ENCODE assay signal across 8 cellular contexts in genomic region chr1:182054698-182055326, GRCh38. TPM values are rescaled to one million over a fixed set of nuclear protein-coding genes. Genes with fewer than 3 reads are reported as not detected.
DNase-seq lines count a peak whose midpoint lies in the region; ATAC-seq, FAIRE-seq and TF ChIP-seq lines count a peak whose summit lies in the region.

No MANE protein-coding gene starts in this region.

- H3K9me3 Mint-ChIP-seq in MCF 10A (ENCODE audit: unreplicated experiment): no peaks in the 10 kb centered on the region

- no peaks in the 10 kb centered on the region for H3K36me3 Mint-ChIP-seq in MCF 10A (ENCODE audit: insufficient read depth, unreplicated experiment)

- no peak overlapping the region for H3K4me3 Mint-ChIP-seq in MCF 10A (ENCODE audit: unreplicated experiment)

- H3K4me1 ChIP-seq in breast epithelium: no peaks in the 10 kb centered on the region

- intact Hi-C loops in MCF 10A (cut with micrococcal nuclease) (loop anchor here (1.0 to 2.0 kb wide), 3 partner anchors 118 to 576 kb away; no protein-coding TSS in a partner anchor), breast epithelium (cut with DNase I; ENCODE audit: low total_unique reads) (no loop called here)

- no peak overlapping the region for H3K27ac Mint-ChIP-seq in MCF 10A (ENCODE audit: low read depth, unreplicated experiment)

- no peaks in the 10 kb centered on the region for H3K9me3 ChIP-seq in breast epithelium

- TF ChIP-seq CTCF in MCF 10A (IDR thresholded peaks at IDR 0.05; ENCODE audit: unreplicated experiment) (peak; percentile 73), breast epithelium (IDR thresholded peaks at IDR 0.05) (peak in 1 of 3 donors; percentile 38), bronchial epithelial cell (IDR thresholded peaks at IDR 0.05; ENCODE audit: insufficient read depth, low read length, severe bottlenecking) (peak; percentile 48)

- in situ Hi-C loops in SK-MEL-5 (cut with HindIII; ENCODE audit: low pct_unique_long_range_greater_than_20kb, low sequenced_read_pairs): no loop called here

- H3K36me3 ChIP-seq in breast epithelium: no peaks in the 10 kb centered on the region
- H3K36me3 ChIP-seq in bronchial epithelial cell (ENCODE audit: control insufficient read depth, insufficient read depth, low read length): no peaks in the 10 kb centered on the region

- BruUV-seq in MCF 10A (replicated peaks; lab: Mats Ljungman, UMichigan): no TSS peak

- H3K4me3 ChIP-seq in breast epithelium (no peak overlapping the region), bronchial epithelial cell (ENCODE audit: low read depth, low read length) (no peak overlapping the region)

- H3K27ac ChIP-seq in breast epithelium: no peak overlapping the region

- ATAC-seq in GM21825 (IDR thresholded peaks at IDR 0.05; ENCODE audit: unreplicated experiment) (no peak), GM21737 (IDR thresholded peaks at IDR 0.05; ENCODE audit: unreplicated experiment) (no peak)

- POLR2A ChIA-PET in MCF 10A (lab: Yijun Ruan, JAX): interaction anchor here (1.2 kb wide), 1 partner anchor 25 kb away, joined by 4 read pairs; no protein-coding TSS in a partner anchor

- CTCF ChIA-PET in MCF 10A (lab: Yijun Ruan, JAX): interaction anchor here (0.6 to 5.4 kb wide), 30 partner anchors 9 to 767 kb away, joined by 3 to 72 read pairs (median 3); no protein-coding TSS in a partner anchor

- DNase-seq in MCF 10A (ENCODE audit: unreplicated experiment): peak; percentile 87
- no peak for DNase-seq in breast epithelium (ENCODE audit: low spot score in 2 of 2)
- peak; percentile 49 for DNase-seq in HuH-7 (ENCODE audit: low spot score)
- peak; percentile 79 for DNase-seq in SK-MEL-5 (ENCODE audit: low read depth, low spot score)
- DNase-seq in bronchial epithelial cell (ENCODE audit: low read depth): peak; percentile 50
- DNase-seq in mucosa of gallbladder (ENCODE audit: low spot score): peak; percentile 47

- H3K27me3 ChIP-seq in breast epithelium: no peaks in the 10 kb centered on the region
- peaks cover 4% of the 10 kb centered on the region for H3K27me3 ChIP-seq in bronchial epithelial cell (ENCODE audit: control insufficient read depth, insufficient read depth, low read length)

- peaks cover 6% of the 10 kb centered on the region for H3K4me1 Mint-ChIP-seq in MCF 10A (ENCODE audit: insufficient read depth, unreplicated experiment)

- TF ChIP-seq POLR2A in breast epithelium (IDR thresholded peaks at IDR 0.05): no peak

- no peak for FAIRE-seq in bronchial epithelial cell (lab: Jason Lieb, UNC)

- H3K27me3 Mint-ChIP-seq in MCF 10A (ENCODE audit: insufficient read depth, unreplicated experiment): no peaks in the 10 kb centered on the region

RNA-seq across cellular contexts. Expression of gene ZNF648, which starts 6.7 kb away (rescaled TPM):
- total RNA-seq in MCF 10A (2022): not detected in 2 replicates
- 1 to 10 TPM in 2 of 3 donors, not detected in 1; 3.2 to 3.3 TPM for total RNA-seq in breast epithelium
- 0.43 and 1.1 TPM in 2 replicates for total RNA-seq in SK-MEL-5 (2014; rRNA removed; shearing (Covaris generic))
- 0.72 and 0.94 TPM in 2 replicates for polyA plus RNA-seq in SK-MEL-5 (2015; cell fraction: cytosol; rRNA removed)
- polyA plus RNA-seq in SK-MEL-5 (2015; cell fraction: nucleus; rRNA removed): 1.8 TPM in 2 replicates
- total RNA-seq in bronchial epithelial cell: not detected in 2 replicates
- total RNA-seq in mucosa of gallbladder: not detected

Comparison
In these comparisons a context has a peak if more than half of its experiments do, and no peak if none do; other contexts are left out.
1. DNase-seq: peak in MCF 10A (single experiment), HuH-7 (single experiment), SK-MEL-5 (single experiment), bronchial epithelial cell (single experiment) and mucosa of gallbladder (single experiment); none in breast epithelium (0 of 2).